1 cellular context compared by ENCODE assay signal in the genomic region with DNA sequence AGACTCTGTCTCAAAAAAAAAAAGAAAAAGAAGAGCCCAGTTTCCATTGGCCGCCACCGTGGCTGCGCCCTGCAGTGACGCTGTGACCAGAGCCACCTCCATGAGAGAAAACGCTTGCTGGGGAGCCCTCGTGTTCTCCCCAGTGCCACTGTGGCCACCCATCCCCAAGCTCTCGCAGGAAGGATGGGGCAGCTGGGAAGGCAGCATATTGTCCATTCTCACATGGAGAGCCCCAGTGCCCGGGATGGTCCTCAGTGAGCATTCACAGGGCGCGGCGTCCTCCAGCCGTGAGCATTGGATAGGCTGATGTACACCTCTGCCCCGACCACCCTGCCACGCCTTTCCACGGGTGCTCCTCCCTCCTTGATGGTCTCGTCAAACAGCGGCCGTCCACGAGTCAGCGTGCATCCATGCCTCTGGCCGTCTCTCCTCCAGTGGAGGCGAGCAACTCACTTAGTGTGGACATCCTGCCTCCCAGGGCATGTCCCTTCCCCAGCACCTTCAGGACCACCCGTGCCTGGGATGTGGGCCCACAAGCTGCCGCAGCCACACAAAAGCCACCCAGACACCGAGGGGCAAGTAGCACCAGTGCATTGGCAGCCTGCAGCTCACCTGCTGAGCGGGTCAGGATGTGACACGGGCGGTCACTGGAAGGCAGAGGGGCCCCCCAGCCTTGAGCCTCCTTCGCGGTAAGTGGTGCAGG.
TF ChIP-seq lines count a peak whose summit lies in the region.

No MANE protein-coding gene starts in this region.

TF ChIP-seq in K562, 482 proteins besides CTCF, POLR2A, EP300 and RAD21:
- TF ChIP-seq PTBP1 (IDR thresholded peaks at IDR 0.05; ENCODE audit: low read depth, low read length) (no peak), ZBTB1 (CRISPR knock-in tag; IDR thresholded peaks at IDR 0.05; ENCODE audit: borderline replicate concordance, low read depth) (no peak), ATF1 (CRISPR knock-in tag; IDR thresholded peaks at IDR 0.05) (no peak), ATF1 (tag; IDR thresholded peaks at IDR 0.05) (no peak), CBX8 (IDR thresholded peaks at IDR 0.05; ENCODE audit: borderline replicate concordance, extremely low read depth, low read depth, low read length, poor library complexity, severe bottlenecking) (no peak), ZBTB7A (IDR thresholded peaks at IDR 0.05; ENCODE audit: borderline replicate concordance, control insufficient read depth, low read depth, low read length) (no peak), ZNF79 (CRISPR knock-in tag; IDR thresholded peaks at IDR 0.05; ENCODE audit: low read depth) (no peak), MEIS2 (IDR thresholded peaks at IDR 0.05; ENCODE audit: partially characterized antibody) (no peak)
